8 cellular contexts compared by ENCODE assay signal in genomic region chr1:155256101-155256852, GRCh38. TPM values are rescaled to one million over a fixed set of nuclear protein-coding genes. Genes with fewer than 3 reads are reported as not detected.
DNase-seq lines count a peak whose midpoint lies in the region; TF ChIP-seq lines count a peak whose summit lies in the region.

No MANE protein-coding gene starts in this region.

- peaks cover 16% of the 10 kb centered on the region for H3K79me2 ChIP-seq in neural cell (replicated peaks; ENCODE audit: insufficient read depth, low read length)

- H3K36me3 ChIP-seq in BE2C (peaks cover 11% of the 10 kb centered on the region; the same call in 1 of the 2 replicates), neural cell (ENCODE audit: insufficient read depth, low read length) (no peaks in the 10 kb centered on the region)

- no peak for TF ChIP-seq EP300 in neural cell (conservative IDR thresholded peaks at IDR 0.05; ENCODE audit: poor library complexity, severe bottlenecking)

- H3K4me3 ChIP-seq in BE2C (ENCODE audit: low read depth, low read length) (peak overlapping the region; percentile 85), epithelial cell of esophagus (ENCODE audit: low read length) (no peak overlapping the region), neural cell (ENCODE audit: low read length) (no peak overlapping the region)

- H4K20me1 ChIP-seq in neural cell (ENCODE audit: insufficient read depth): no peaks in the 10 kb centered on the region

- no peak overlapping the region for H3K4me2 ChIP-seq in neural cell (ENCODE audit: low read length)

- H3K9me3 ChIP-seq in BE2C: no peaks in the 10 kb centered on the region
- H3K9me3 ChIP-seq in neural cell (ENCODE audit: low read length): no peaks in the 10 kb centered on the region

- H3K27ac ChIP-seq in RWPE1 (peak overlapping the region; percentile 92), neural cell (ENCODE audit: low read length) (peak overlapping the region; percentile 67)

- H3K9ac ChIP-seq in neural cell (ENCODE audit: low read length): peak overlapping the region; percentile 91

- peaks cover 3% of the 10 kb centered on the region; the same call in 1 of the 2 replicates for H3K4me1 ChIP-seq in BE2C

- CTCF ChIA-PET in RWPE1 (lab: Yijun Ruan, JAX): interaction anchor here (1.6 kb wide), 1 partner anchor 49 kb away, joined by 5 read pairs; no protein-coding TSS in a partner anchor

- H3F3A ChIP-seq in neural cell (ENCODE audit: insufficient read depth, low read length, poor library complexity, severe bottlenecking): no peaks in the 10 kb centered on the region

- TF ChIP-seq RAD21 in neural cell (conservative IDR thresholded peaks at IDR 0.05): no peak

- TF ChIP-seq CTCF in BE2C (IDR thresholded peaks at IDR 0.05; ENCODE audit: low read depth, low read length): no peak
- no peak for TF ChIP-seq CTCF in RWPE1 (conservative IDR thresholded peaks at IDR 0.05; ENCODE audit: low read depth)
- TF ChIP-seq CTCF in epithelial cell of esophagus (IDR thresholded peaks at IDR 0.05; ENCODE audit: insufficient read depth, low read depth, low read length, missing control alignments): no peak
- TF ChIP-seq CTCF in neural cell (IDR thresholded peaks at IDR 0.05; ENCODE audit: poor library complexity, severe bottlenecking): no peak

- DNase-seq in BE2C: peak; percentile 28
- no peak for DNase-seq in RWPE1 (ENCODE audit: low spot score)
- peak; percentile 38 for DNase-seq in epithelial cell of esophagus (ENCODE audit: low read depth)
- DNase-seq in GDM1 (lab: John Stamatoyannopoulos, UW): no peak
- no peak for DNase-seq in dedifferentiated amniotic fluid mesenchymal stem cell (ENCODE audit: extremely low spot score)
- no peak for DNase-seq in retina
- DNase-seq in Kasumi-1 (lab: John Stamatoyannopoulos, UW): no peak

- H2AFZ ChIP-seq in neural cell (ENCODE audit: low read depth, low read length): no peak overlapping the region

- H3K27me3 ChIP-seq in BE2C (no peaks in the 10 kb centered on the region), neural cell (ENCODE audit: insufficient read depth, low read depth, low read length) (no peaks in the 10 kb centered on the region)

- H3K9me2 ChIP-seq in neural cell (ENCODE audit: insufficient read depth, low read length): no peaks in the 10 kb centered on the region

- POLR2A ChIA-PET in RWPE1 (lab: Yijun Ruan, JAX; ENCODE audit: low non-redundant PET): interaction anchor here (0.6 kb wide), 1 partner anchor 13 kb away, joined by 3 read pairs; no protein-coding TSS in a partner anchor

TF ChIP-seq in neural cell, 6 proteins besides CTCF, POLR2A, EP300 and RAD21:
- no peak for TF ChIP-seq SMC3 (conservative IDR thresholded peaks at IDR 0.05; ENCODE audit: poor library complexity)

RNA-seq across cellular contexts. Expression of gene ENTREP3, which starts 1.0 kb away (rescaled TPM):
- polyA plus RNA-seq in BE2C (2012; ENCODE audit: insufficient read depth, insufficient read length, low read depth): 59.3 TPM
- polyA plus RNA-seq in neural cell: 9.8 and 11.1 TPM in 2 replicates
- 8.0 and 8.6 TPM in 2 replicates for polyA minus RNA-seq in neural cell

RNA-seq across cellular contexts. Expression of gene SCAMP3, which starts 5.9 kb away (rescaled TPM):
- 203 TPM for polyA plus RNA-seq in BE2C (2012; ENCODE audit: insufficient read depth, insufficient read length, low read depth)
- 34.6 and 50.0 TPM in 2 replicates for polyA plus RNA-seq in neural cell
- 26.3 and 29.4 TPM in 2 replicates for polyA minus RNA-seq in neural cell

RNA-seq across cellular contexts. Expression of gene CLK2, which starts 17.0 kb away (rescaled TPM):
- 129 TPM for polyA plus RNA-seq in BE2C (2012; ENCODE audit: insufficient read depth, insufficient read length, low read depth)
- polyA plus RNA-seq in neural cell: 44.4 and 57.7 TPM in 2 replicates
- 35.1 and 39.0 TPM in 2 replicates for polyA minus RNA-seq in neural cell

RNA-seq across cellular contexts. Expression of gene HCN3, which starts 21.0 kb away (rescaled TPM):
- 10.0 TPM for polyA plus RNA-seq in BE2C (2012; ENCODE audit: insufficient read depth, insufficient read length, low read depth)
- polyA plus RNA-seq in neural cell: 53.2 and 53.4 TPM in 2 replicates
- polyA minus RNA-seq in neural cell: 27.2 and 28.7 TPM in 2 replicates

RNA-seq across cellular contexts. Expression of gene PKLR, which starts 45.0 kb away (rescaled TPM):
- polyA plus RNA-seq in BE2C (2012; ENCODE audit: insufficient read depth, insufficient read length, low read depth): not detected
- polyA plus RNA-seq in neural cell: not detected in 2 replicates
- polyA minus RNA-seq in neural cell: not detected in 2 replicates

Comparison
In these comparisons a context has a peak if more than half of its experiments do, and no peak if none do; other contexts are left out.
1. DNase-seq: peak in BE2C (single experiment) and epithelial cell of esophagus (single experiment); none in RWPE1 (single experiment), GDM1 (single experiment), dedifferentiated amniotic fluid mesenchymal stem cell (single experiment), retina (single experiment) and Kasumi-1 (0 of 2).